16 cellular contexts compared by ENCODE assay signal in the genomic region with DNA sequence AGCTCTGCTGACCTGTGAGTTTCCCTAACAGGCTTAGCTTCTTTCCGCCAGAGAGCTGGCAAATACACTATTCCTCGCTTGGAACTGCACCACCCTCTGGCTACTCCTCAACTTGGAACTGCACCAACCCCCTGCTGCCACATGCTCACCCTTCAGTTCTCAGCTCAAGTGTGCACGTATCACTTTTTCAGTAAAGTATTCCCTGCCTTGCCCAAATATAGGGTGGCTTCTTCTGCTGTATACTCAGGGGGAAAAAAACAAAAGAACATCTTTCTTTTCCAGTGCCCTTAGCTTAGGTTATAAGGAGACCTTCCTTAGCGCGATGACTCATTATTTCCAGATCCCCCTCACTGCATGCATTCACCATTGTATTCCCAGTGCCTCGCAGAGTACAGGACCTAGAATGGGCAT. TPM values are rescaled to one million over a fixed set of nuclear protein-coding genes. Genes with fewer than 3 reads are reported as not detected.
DNase-seq lines count a peak whose midpoint lies in the region; ATAC-seq and TF ChIP-seq lines count a peak whose summit lies in the region.
"Had no signal": no experiment of that assay in that cellular context is flagged by ENCODE, and none has a peak within 500 bp of the region (broad histone marks: within the 10 kb centered on the region; RNA-seq: fewer than 3 reads in every experiment).

No MANE protein-coding gene starts in this region.

- no peak overlapping the region for H2BK15ac ChIP-seq in IMR-90 (ENCODE audit: low read depth, low read length)

- H3K4ac ChIP-seq in IMR-90 (ENCODE audit: low read depth, low read length): no peak overlapping the region

- no peak overlapping the region for H2BK20ac ChIP-seq in IMR-90 (ENCODE audit: low read depth, low read length)

- H3K27ac Mint-ChIP-seq in activated T-helper 2 cell treated with anti-CD3 and anti-CD28 coated beads, Interferon-gamma antibody, Interleukin-2, Interleukin-4, amounts not matched to agents 10 μg/mL and 5 μg/mL and 100 μg/mL, durations not matched to agents 14 hours and 24 hours and 36 hours: no peak overlapping the region
- H3K27ac Mint-ChIP-seq: immature natural killer cell had no signal

- TF ChIP-seq POLR2A in IMR-90 (IDR thresholded peaks at IDR 0.05; ENCODE audit: low read depth, low read length) (no peak), gastrocnemius medialis (IDR thresholded peaks at IDR 0.05) (no peak)

- H3K27ac ChIP-seq in IMR-90 (ENCODE audit: insufficient read depth, low read length) (no peak overlapping the region), gastrocnemius medialis (peak overlapping the region in 3 of 4 donors; percentile 24 to 63 (median 60))
- H3K27ac ChIP-seq: KMS-11 had no signal

- no peak overlapping the region for H2BK120ac ChIP-seq in IMR-90 (ENCODE audit: low read depth, low read length)

- 71% methylated on average over 4 of the region's 6 CpGs; no CpG with 5 or more reads in 1 of the 2 experiments for WGBS in IMR-90 (ENCODE audit: extremely low coverage in 2 of 2, insufficient read length in 1 of 2), 2 experiments

- no peaks in the 10 kb centered on the region; the same call in 1 of the 2 replicates for H4K20me1 ChIP-seq in IMR-90 (ENCODE audit: insufficient read depth, low read length)

- H3K9me3 ChIP-seq in IMR-90 (ENCODE audit: control insufficient read depth, insufficient read depth, low read length) (no peaks in the 10 kb centered on the region), gastrocnemius medialis (no peaks in the 10 kb centered on the region)
- H3K9me3 ChIP-seq: Caco-2 had no signal

- peaks cover 20% of the 10 kb centered on the region for H3K27me3 Mint-ChIP-seq in activated T-helper 2 cell treated with anti-CD3 and anti-CD28 coated beads, Interferon-gamma antibody, Interleukin-2, Interleukin-4, amounts not matched to agents 10 μg/mL and 5 μg/mL and 100 μg/mL, durations not matched to agents 14 hours and 24 hours and 36 hours (ENCODE audit: low read depth)

- no peak overlapping the region for H3K18ac ChIP-seq in IMR-90 (ENCODE audit: low read depth, low read length)

- no peak overlapping the region for H3K9ac ChIP-seq in IMR-90 (ENCODE audit: low read depth, low read length)
- H3K9ac ChIP-seq: KMS-11 had no signal

- H3K4me1 ChIP-seq in IMR-90 (ENCODE audit: control insufficient read depth, insufficient read depth, low read length) (no peaks in the 10 kb centered on the region), gastrocnemius medialis (peaks cover 0 to 19% of the 10 kb centered on the region in 2 donors)
- H3K4me1 ChIP-seq: Caco-2 had no signal

- H3K79me1 ChIP-seq in IMR-90 (ENCODE audit: low read depth in 1 of 2, low read length in 2 of 2): no peaks in the 10 kb centered on the region

- H4K91ac ChIP-seq in IMR-90 (ENCODE audit: insufficient read depth, low read depth, low read length): no peak overlapping the region

- H3K23ac ChIP-seq in IMR-90 (ENCODE audit: low read depth, low read length): no peak overlapping the region

- H3K4me1 Mint-ChIP-seq in activated T-helper 2 cell treated with anti-CD3 and anti-CD28 coated beads, Interferon-gamma antibody, Interleukin-2, Interleukin-4, amounts not matched to agents 10 μg/mL and 5 μg/mL and 100 μg/mL, durations not matched to agents 14 hours and 24 hours and 36 hours (ENCODE audit: low read depth): peaks cover 12% of the 10 kb centered on the region
- H3K4me1 Mint-ChIP-seq: neural crest cell had no signal

- TF ChIP-seq CTCF in IMR-90 (conservative IDR thresholded peaks at IDR 0.05; ENCODE audit: low read depth, low read length) (no peak), astrocyte of the cerebellum (IDR thresholded peaks at IDR 0.05; ENCODE audit: low read depth, low read length, missing control alignments) (peak; percentile 11), gastrocnemius medialis (IDR thresholded peaks at IDR 0.05 in 4 of 5, conservative IDR thresholded peaks at IDR 0.05 in 1 of 5) (peak in 1 of 5 experiments; percentile 8)

- CTCF ChIA-PET in IMR-90 (lab: Yijun Ruan, JAX): interaction anchor here (0.6 kb wide), 1 partner anchor 148 kb away, joined by 4 read pairs; no protein-coding TSS in a partner anchor

- no peak overlapping the region for H3K56ac ChIP-seq in IMR-90 (ENCODE audit: extremely low read depth, insufficient read depth, low read length)

- in situ Hi-C loops in IMR-90 (cut with MboI; ENCODE audit: low sequenced_read_pairs) (no loop called here), astrocyte of the cerebellum (cut with HindIII; ENCODE audit: low sequenced_read_pairs) (no loop called here), gastrocnemius medialis (cut with MboI; ENCODE audit: low sequenced_read_pairs in 4 of 4) (loop anchor here in 1 of 4 donors (25.0 kb wide), 1 partner anchor 592 kb away; the partner anchor contains the start of gene ANKRD60)

- dilution Hi-C loops in IMR-90 (cut with HindIII; ENCODE audit: low sequenced_read_pairs, unreplicated experiment): no loop called here

- no peaks in the 10 kb centered on the region; the same call in 1 of the 2 replicates for H3K9me1 ChIP-seq in IMR-90 (ENCODE audit: insufficient read depth, low read length)

- H4K5ac ChIP-seq in IMR-90 (ENCODE audit: low read depth, low read length): no peak overlapping the region

- ATAC-seq in IMR-90 (ENCODE audit: low read depth) (no peak), left ventricle myocardium superior (peak; percentile 98), gastrocnemius medialis (peak; percentile 86 to 95), HG03045 (IDR thresholded peaks at IDR 0.05; ENCODE audit: unreplicated experiment) (no peak)
- ATAC-seq: HCT116 had no signal

- POLR2A ChIA-PET in IMR-90 (lab: Charles Lee; ENCODE audit: unreplicated experiment): no interaction called here

- H3K36me3 ChIP-seq in IMR-90 (ENCODE audit: control insufficient read depth, insufficient read depth, low read length) (peaks cover 8% of the 10 kb centered on the region; the same call in 1 of the 2 replicates), gastrocnemius medialis (no peaks in the 10 kb centered on the region)

- H3K4me3 Mint-ChIP-seq in activated T-helper 2 cell treated with anti-CD3 and anti-CD28 coated beads, Interferon-gamma antibody, Interleukin-2, Interleukin-4, amounts not matched to agents 10 μg/mL and 5 μg/mL and 100 μg/mL, durations not matched to agents 14 hours and 24 hours and 36 hours (ENCODE audit: low read depth): no peak overlapping the region
- H3K4me3 Mint-ChIP-seq: immature natural killer cell, neural crest cell had no signal

- peaks cover 6% of the 10 kb centered on the region for H3K9me3 Mint-ChIP-seq in activated T-helper 2 cell treated with anti-CD3 and anti-CD28 coated beads, Interferon-gamma antibody, Interleukin-2, Interleukin-4, amounts not matched to agents 10 μg/mL and 5 μg/mL and 100 μg/mL, durations not matched to agents 14 hours and 24 hours and 36 hours
- H3K9me3 Mint-ChIP-seq: immature natural killer cell had no signal

- no peak overlapping the region for H3K4me3 ChIP-seq in IMR-90 (ENCODE audit: insufficient read depth, low read depth, low read length)
- H3K4me3 ChIP-seq in astrocyte of the cerebellum (ENCODE audit: low read depth, low read length): no peak overlapping the region
- H3K4me3 ChIP-seq in gastrocnemius medialis: no peak overlapping the region

- no peak overlapping the region for H2BK5ac ChIP-seq in IMR-90 (ENCODE audit: low read depth, low read length, poor library complexity, severe bottlenecking)

- no peak overlapping the region for H3K14ac ChIP-seq in IMR-90 (replicated peaks; ENCODE audit: low read depth, low read length)

- H3K27me3 ChIP-seq in IMR-90 (ENCODE audit: control insufficient read depth, insufficient read depth, low read length) (peaks cover 4% of the 10 kb centered on the region), gastrocnemius medialis (no peaks in the 10 kb centered on the region)

- no peak overlapping the region for H3K4me2 ChIP-seq in IMR-90 (ENCODE audit: low read depth, low read length)
- H3K4me2 ChIP-seq: KMS-11 had no signal

- no TSS peak for BruUV-seq in IMR-90 (replicated peaks; lab: Mats Ljungman, UMichigan)

- no peak overlapping the region for H2AFZ ChIP-seq in IMR-90 (replicated peaks; ENCODE audit: low read length, poor library complexity)

- TF ChIP-seq RAD21 in IMR-90 (IDR thresholded peaks at IDR 0.05; ENCODE audit: low read length): no peak

- peak; percentile 4 for DNase-seq in IMR-90
- peak; percentile 39 for DNase-seq in astrocyte of the cerebellum (ENCODE audit: low read depth)
- DNase-seq in left ventricle myocardium superior: peak; percentile 62
- DNase-seq in gastrocnemius medialis: peak; percentile 15 to 75
- no peak for DNase-seq in iPS-NIHi7 (ENCODE audit: extremely low spot score)
- no peak for DNase-seq in effector CD4-positive, alpha-beta T cell
- no peak for DNase-seq in activated T-helper 2 cell treated with anti-CD3 and anti-CD28 coated beads, Interferon-gamma antibody, Interleukin-2, Interleukin-4, amounts not matched to agents 10 μg/mL and 5 μg/mL and 100 μg/mL, durations not matched to agents 14 hours and 24 hours and 36 hours (ENCODE audit: low spot score)
- DNase-seq: activated CD8-positive, alpha-beta memory T cell treated with anti-CD3 and anti-CD28 coated beads, Interleukin-2, amount 50 U/mL, for 4 hours; amniotic stem cell; Caco-2; immature natural killer cell; RPMI8226 had no signal

- no peak overlapping the region for H2AK9ac ChIP-seq in IMR-90 (replicated peaks; ENCODE audit: low read depth, low read length, poor library complexity)

- no peak overlapping the region for H2AK5ac ChIP-seq in IMR-90 (ENCODE audit: low read depth, low read length)

- no peak overlapping the region for H4K8ac ChIP-seq in IMR-90 (ENCODE audit: low read depth in 2 of 2, low read length in 2 of 2)

- intact Hi-C loops in IMR-90 (cut with micrococcal nuclease) (no loop called here), left ventricle myocardium superior (cut with micrococcal nuclease) (no loop called here), gastrocnemius medialis (cut with DNase I; ENCODE audit: low total_unique reads) (no loop called here)
- intact Hi-C loops in activated T-helper 2 cell treated with anti-CD3 and anti-CD28 coated beads, Interferon-gamma antibody, Interleukin-2, Interleukin-4, amounts not matched to agents 10 μg/mL and 5 μg/mL and 100 μg/mL, durations not matched to agents 14 hours and 24 hours and 36 hours (cut with micrococcal nuclease): no loop called here

- H3K36me3 Mint-ChIP-seq in activated T-helper 2 cell treated with anti-CD3 and anti-CD28 coated beads, Interferon-gamma antibody, Interleukin-2, Interleukin-4, amounts not matched to agents 10 μg/mL and 5 μg/mL and 100 μg/mL, durations not matched to agents 14 hours and 24 hours and 36 hours (ENCODE audit: low read depth): peaks cover 9% of the 10 kb centered on the region
- H3K36me3 Mint-ChIP-seq: immature natural killer cell had no signal

RNA-seq across cellular contexts. Expression of gene GNAS-AS1, which starts 21.2 kb away (rescaled TPM):
- total RNA-seq in IMR-90 (2012; rRNA removed) (0.54 and 0.83 TPM in 2 replicates), left ventricle myocardium superior (0.35 TPM), gastrocnemius medialis (not detected)
- polyA plus RNA-seq in IMR-90 (2012; rRNA removed): 0.60 and 0.90 TPM in 2 replicates
- polyA plus RNA-seq in IMR-90 (2012; cell fraction: cytosol; rRNA removed): 0.57 and 0.74 TPM in 2 replicates
- 0.90 and 1.0 TPM in 2 replicates for polyA plus RNA-seq in IMR-90 (2012; cell fraction: nucleus; rRNA removed; ENCODE audit: low replicate concordance)
- total RNA-seq in activated T-helper 2 cell treated with anti-CD3 and anti-CD28 coated beads, Interferon-gamma antibody, Interleukin-2, Interleukin-4, amounts not matched to agents 10 μg/mL and 5 μg/mL and 100 μg/mL, durations not matched to agents 14 hours and 24 hours and 36 hours: 1.7 and 1.9 TPM in 2 replicates
- polyA plus RNA-seq: immature natural killer cell had no signal

RNA-seq across cellular contexts. Expression of gene GNAS, which starts 23.0 kb away (rescaled TPM):
- total RNA-seq in IMR-90 (2012; rRNA removed) (377 and 397 TPM in 2 replicates), left ventricle myocardium superior (1,575 TPM), gastrocnemius medialis (100 to 1,000 TPM; 513 to 854 (median 781) TPM)
- polyA plus RNA-seq in IMR-90 (2012; rRNA removed): 1,064 and 1,356 TPM in 2 replicates
- 1,777 and 2,021 TPM in 2 replicates for polyA plus RNA-seq in IMR-90 (2012; cell fraction: cytosol; rRNA removed)
- polyA plus RNA-seq in IMR-90 (2012; cell fraction: nucleus; rRNA removed; ENCODE audit: low replicate concordance): 1,041 and 1,061 TPM in 2 replicates
- total RNA-seq in activated T-helper 2 cell treated with anti-CD3 and anti-CD28 coated beads, Interferon-gamma antibody, Interleukin-2, Interleukin-4, amounts not matched to agents 10 μg/mL and 5 μg/mL and 100 μg/mL, durations not matched to agents 14 hours and 24 hours and 36 hours: 598 and 599 TPM in 2 replicates

Comparison
In these comparisons a context has a peak if more than half of its experiments do, and no peak if none do; other contexts are left out.
1. ATAC-seq: peak in left ventricle myocardium superior (single experiment) and gastrocnemius medialis (2 of 2); none in IMR-90 (single experiment) and HG03045 (single experiment).
2. DNase-seq: peak in IMR-90 (single experiment), astrocyte of the cerebellum (single experiment), left ventricle myocardium superior (single experiment) and gastrocnemius medialis (2 of 2); none in iPS-NIHi7 (single experiment), effector CD4-positive, alpha-beta T cell (single experiment) and activated T-helper 2 cell treated with anti-CD3 and anti-CD28 coated beads, Interferon-gamma antibody, Interleukin-2, Interleukin-4, amounts not matched to agents 10 μg/mL and 5 μg/mL and 100 μg/mL, durations not matched to agents 14 hours and 24 hours and 36 hours (single experiment).